ENCODE assay signal across 11 cellular contexts in the genomic region with DNA sequence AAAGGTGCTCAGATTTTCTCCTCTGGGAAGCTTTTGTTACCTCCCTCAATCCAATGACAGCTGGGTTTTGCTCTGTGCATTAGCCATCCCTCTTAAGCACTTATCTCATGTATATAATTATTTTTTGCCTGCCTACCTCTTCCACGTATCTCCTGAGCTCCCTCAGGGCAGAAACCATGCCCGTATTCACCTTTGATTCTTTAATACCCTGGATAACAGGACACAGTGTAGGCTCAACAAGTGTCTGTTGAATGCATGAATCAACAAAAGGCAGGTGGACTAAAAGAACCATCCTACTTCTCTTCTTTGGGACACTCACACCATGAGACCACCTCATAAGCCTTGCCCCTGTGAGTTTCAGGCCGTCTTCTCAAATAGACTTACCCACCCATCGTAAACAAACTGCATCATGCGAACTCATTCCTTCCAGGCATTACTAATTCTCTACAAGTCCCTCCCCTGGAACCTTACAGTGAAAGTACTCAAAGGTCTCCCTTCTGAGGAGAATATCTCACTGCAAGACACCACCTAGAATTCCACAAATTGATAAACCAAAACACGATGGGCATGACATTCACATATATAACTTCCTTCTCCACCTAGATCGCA. TPM values are rescaled to one million over a fixed set of nuclear protein-coding genes. Genes with fewer than 3 reads are reported as not detected.
DNase-seq lines count a peak whose midpoint lies in the region; ATAC-seq, FAIRE-seq and TF ChIP-seq lines count a peak whose summit lies in the region.
"Had no signal": no experiment of that assay in that cellular context is flagged by ENCODE, and none has a peak within 500 bp of the region (broad histone marks: within the 10 kb centered on the region; RNA-seq: fewer than 3 reads in every experiment).

No MANE protein-coding gene starts in this region.

- FAIRE-seq in small intestine (lab: Jason Lieb, UNC) = no peak

- 88% methylated on average over 7 of the region's 7 CpGs for WGBS in SK-N-SH (ENCODE audit: low lambda C conversion rate)
- WGBS in esophagus, 2 donors = 67 to 69% methylated on average over 7 of the region's 7 CpGs
- 17 to 48% (median 35%) methylated on average over 7 of the region's 7 CpGs for WGBS in small intestine, 3 donors

- in situ Hi-C loops in Panc1 (cut with HindIII; ENCODE audit: low pct_unique_long_range_greater_than_20kb, low sequenced_read_pairs) = no loop called here

- no peak for TF ChIP-seq EP300 in SK-N-SH (IDR thresholded peaks at IDR 0.05; ENCODE audit: borderline replicate concordance in 1 of 2, low read depth in 1 of 2, low read length in 1 of 2)

- ATAC-seq in SK-N-SH treated with all-trans-retinoic acid at 6 μM for 48 hours = no peak
- no peak for ATAC-seq in Panc1
- no peak for ATAC-seq in HG03108 (IDR thresholded peaks at IDR 0.05; ENCODE audit: unreplicated experiment)

- peaks cover 85% of the 10 kb centered on the region for H3K79me2 ChIP-seq in SK-N-SH (ENCODE audit: insufficient read depth)

- H3K4me3 ChIP-seq in SK-N-SH (ENCODE audit: low read depth in 2 of 2, low read length in 1 of 2) (no peak overlapping the region), Panc1 (ENCODE audit: low read depth in 2 of 2, low read length in 2 of 2) (peak overlapping the region in 1 of 2 experiments; percentile 17; a peak in 3 of 4 replicates), esophagus (ENCODE audit: low read depth in 1 of 2, low read length in 2 of 2) (no peak overlapping the region), small intestine (ENCODE audit: low read depth in 1 of 2, low read length in 2 of 2) (no peak overlapping the region)

- H3K27ac ChIP-seq in SK-N-SH (ENCODE audit: low read depth in 2 of 2, low read length in 1 of 2) (peak overlapping the region in 1 of 2 experiments; percentile 46; a peak in 1 of 4 replicates), Panc1 (ENCODE audit: low read length) (peak overlapping the region; percentile 83), esophagus (ENCODE audit: low read depth in 2 of 2, low read length in 1 of 2) (peak overlapping the region; percentile 57 to 79), small intestine (ENCODE audit: low read depth in 1 of 2, low read length in 1 of 2) (peak overlapping the region; percentile 87 to 97)
- H3K27ac ChIP-seq: foreskin keratinocyte had no signal

- H3K36me3 ChIP-seq in SK-N-SH (replicated peaks in 1 of 2; ENCODE audit: control insufficient read depth in 1 of 2, insufficient read depth in 2 of 2, low read length in 1 of 2) (peaks cover 0 to 5% of the 10 kb centered on the region in 2 experiments), Panc1 (ENCODE audit: control insufficient read depth, insufficient read depth, low read length) (no peaks in the 10 kb centered on the region; the same call in 1 of the 2 replicates), esophagus (ENCODE audit: control insufficient read depth in 2 of 2, insufficient read depth in 2 of 2, low read length in 1 of 2) (no peaks in the 10 kb centered on the region), small intestine (ENCODE audit: control insufficient read depth in 2 of 2, insufficient read depth in 2 of 2, low read length in 2 of 2) (no peaks in the 10 kb centered on the region)

- H4K20me1 ChIP-seq in SK-N-SH (ENCODE audit: insufficient read depth) = peaks cover 54% of the 10 kb centered on the region

- no TSS peak for BruUV-seq in Panc1 (replicated peaks; lab: Mats Ljungman, UMichigan)

- H3F3A ChIP-seq in SK-N-SH (replicated peaks; ENCODE audit: insufficient read depth) = peaks cover 16% of the 10 kb centered on the region

- TF ChIP-seq CTCF in SK-N-SH (IDR thresholded peaks at IDR 0.05) (no peak), Panc1 (IDR thresholded peaks at IDR 0.05) (no peak)

- H3K4me2 ChIP-seq in SK-N-SH = peak overlapping the region; percentile 78

- intact Hi-C loops in Panc1 (cut with micrococcal nuclease; ENCODE audit: unreplicated experiment) = no loop called here

- no peak overlapping the region for H2AFZ ChIP-seq in SK-N-SH (ENCODE audit: low read depth)

- CTCF ChIA-PET in SK-N-SH (lab: Yijun Ruan, JAX) = no interaction called here
- CTCF ChIA-PET in Panc1 (lab: Charles Lee) = no interaction called here

- no peaks in the 10 kb centered on the region for H3K9me2 ChIP-seq in SK-N-SH

- H3K9ac ChIP-seq in SK-N-SH = no peak overlapping the region

- no peak for TF ChIP-seq RAD21 in SK-N-SH (IDR thresholded peaks at IDR 0.05; ENCODE audit: low read length)

- DNase-seq in SK-N-SH (no peak), Panc1 (ENCODE audit: low read depth, low spot score) (no peak), small intestine (peak; percentile 45), NCI-H2081 (lab: John Stamatoyannopoulos, UW) (no peak), hippocampal formation (lab: John Stamatoyannopoulos, UW) (no peak)
- DNase-seq: 8988T, NCI-H2107 had no signal

- peaks cover 8 to 51% of the 10 kb centered on the region in 2 experiments for H3K4me1 ChIP-seq in SK-N-SH (ENCODE audit: control insufficient read depth in 1 of 2, insufficient read depth in 2 of 2, low read depth in 1 of 2, low read length in 1 of 2)
- H3K4me1 ChIP-seq in Panc1 (ENCODE audit: control insufficient read depth, insufficient read depth, low read length) = peaks cover 54% of the 10 kb centered on the region
- H3K4me1 ChIP-seq in esophagus (ENCODE audit: control insufficient read depth in 2 of 2, insufficient read depth in 2 of 2, low read length in 1 of 2) = peaks cover 4 to 14% of the 10 kb centered on the region in 2 donors
- H3K4me1 ChIP-seq in small intestine (ENCODE audit: control insufficient read depth in 2 of 2, insufficient read depth in 1 of 2, low read depth in 1 of 2, low read length in 1 of 2) = peaks cover 13 to 25% of the 10 kb centered on the region in 2 donors
- H3K4me1 ChIP-seq: foreskin keratinocyte had no signal

- POLR2A ChIA-PET in SK-N-SH (lab: Yijun Ruan, JAX) = no interaction called here
- POLR2A ChIA-PET in Panc1 (lab: Charles Lee) = no interaction called here

- H3K27me3 ChIP-seq in SK-N-SH (ENCODE audit: insufficient read depth) (no peaks in the 10 kb centered on the region), Panc1 (ENCODE audit: control insufficient read depth, insufficient read depth, low read length) (no peaks in the 10 kb centered on the region), esophagus (ENCODE audit: control insufficient read depth in 1 of 2, insufficient read depth in 2 of 2, low read length in 2 of 2) (no peaks in the 10 kb centered on the region), small intestine (ENCODE audit: control insufficient read depth in 2 of 2, insufficient read depth in 2 of 2, low read length in 2 of 2) (no peaks in the 10 kb centered on the region)
- H3K27me3 ChIP-seq: foreskin keratinocyte had no signal

- no peaks in the 10 kb centered on the region for H3K9me3 ChIP-seq in SK-N-SH
- no peaks in the 10 kb centered on the region for H3K9me3 ChIP-seq in Panc1 (ENCODE audit: control insufficient read depth, insufficient read depth, low read depth, low read length)
- no peaks in the 10 kb centered on the region for H3K9me3 ChIP-seq in esophagus (ENCODE audit: control insufficient read depth in 2 of 2, insufficient read depth in 1 of 2, low read depth in 1 of 2, low read length in 1 of 2)
- H3K9me3 ChIP-seq in small intestine (ENCODE audit: control insufficient read depth, low read depth) = no peaks in the 10 kb centered on the region

TF ChIP-seq in SK-N-SH, 30 proteins besides CTCF, POLR2A, EP300 and RAD21 (continues in another document):
- no peak for TF ChIP-seq EZH2phosphoT487 (IDR thresholded peaks at IDR 0.05; ENCODE audit: borderline replicate concordance, low read depth)
- TF ChIP-seq CHD2 (IDR thresholded peaks at IDR 0.05; ENCODE audit: low read length, partially characterized antibody) = no peak
- no peak for TF ChIP-seq MXI1 (IDR thresholded peaks at IDR 0.05; ENCODE audit: low read depth, low read length)

TF ChIP-seq in SK-N-SH treated with all-trans-retinoic acid at 6 μM for 48 hours, 23 proteins besides CTCF, POLR2A, EP300 and RAD21:
- TF ChIP-seq OSR1 (CRISPR knock-in tag; IDR thresholded peaks at IDR 0.05) (no peak), TCF4 (CRISPR knock-in tag; IDR thresholded peaks at IDR 0.05; ENCODE audit: borderline replicate concordance) (no peak), ESRRG (CRISPR knock-in tag; IDR thresholded peaks at IDR 0.05) (no peak)
- TF ChIP-seq, protein P1, sequence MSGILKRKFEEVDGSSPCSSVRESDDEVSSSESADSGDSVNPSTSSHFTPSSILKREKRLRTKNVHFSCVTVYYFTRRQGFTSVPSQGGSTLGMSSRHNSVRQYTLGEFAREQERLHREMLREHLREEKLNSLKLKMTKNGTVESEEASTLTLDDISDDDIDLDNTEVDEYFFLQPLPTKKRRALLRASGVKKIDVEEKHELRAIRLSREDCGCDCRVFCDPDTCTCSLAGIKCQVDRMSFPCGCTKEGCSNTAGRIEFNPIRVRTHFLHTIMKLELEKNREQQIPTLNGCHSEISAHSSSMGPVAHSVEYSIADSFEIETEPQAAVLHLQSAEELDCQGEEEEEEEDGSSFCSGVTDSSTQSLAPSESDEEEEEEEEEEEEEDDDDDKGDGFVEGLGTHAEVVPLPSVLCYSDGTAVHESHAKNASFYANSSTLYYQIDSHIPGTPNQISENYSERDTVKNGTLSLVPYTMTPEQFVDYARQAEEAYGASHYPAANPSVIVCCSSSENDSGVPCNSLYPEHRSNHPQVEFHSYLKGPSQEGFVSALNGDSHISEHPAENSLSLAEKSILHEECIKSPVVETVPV (CRISPR knock-in tag; IDR thresholded peaks at IDR 0.05) = no peak

RNA-seq across cellular contexts. Expression of a gene that starts 3.2 kb away (rescaled TPM):
- polyA plus RNA-seq in SK-N-SH (2012; rRNA removed) (24.0 and 33.4 TPM in 2 replicates), esophagus (10 to 100 TPM; 21.7 to 25.0 TPM), small intestine (10 to 100 TPM; 37.9 to 76.7 (median 55.1) TPM)
- 29.4 and 31.9 TPM in 2 replicates for polyA plus RNA-seq in SK-N-SH (2012; cell fraction: cytosol; rRNA removed)
- polyA plus RNA-seq in SK-N-SH (2012; cell fraction: nucleus; rRNA removed) = 55.1 and 63.8 TPM in 2 replicates
- 113 TPM for total RNA-seq in Panc1 (2021; ENCODE audit: unreplicated experiment)
- polyA plus RNA-seq in Panc1 (2012; ENCODE audit: insufficient read length) = 75.4 TPM
